Comparison of ENCODE assay signal across 1 cellular context in the genomic region with DNA sequence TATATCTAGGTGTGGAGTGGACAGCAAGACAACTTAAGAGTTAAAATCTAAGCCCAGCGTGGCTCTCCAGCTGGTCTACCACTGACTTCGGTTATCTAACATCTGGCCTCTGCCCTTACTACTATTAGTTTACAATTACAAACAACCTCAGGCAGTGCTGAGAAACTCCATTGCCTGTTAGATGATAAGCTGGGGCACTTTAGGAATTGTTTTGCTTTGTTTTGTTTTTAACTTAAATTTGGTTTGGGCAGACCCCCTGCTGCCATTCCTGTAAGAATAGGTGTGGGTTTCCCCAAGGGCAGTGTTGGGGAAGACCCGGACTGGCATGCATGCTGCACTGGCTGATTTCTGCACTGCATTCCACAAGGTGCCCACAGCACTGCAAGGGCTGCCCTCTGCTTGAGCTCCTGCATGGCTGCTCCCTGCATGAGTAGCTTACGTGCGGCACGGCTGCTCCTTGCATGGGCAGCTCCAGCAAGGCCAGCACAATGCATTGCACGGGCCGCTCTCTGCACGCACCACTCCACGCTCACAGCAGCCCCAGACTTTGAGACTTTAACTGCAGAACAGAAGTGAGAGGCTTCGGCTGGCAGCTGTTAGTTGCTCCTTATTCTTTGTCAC.
TF ChIP-seq lines count a peak whose summit lies in the region.

No MANE protein-coding gene starts in this region.

TF ChIP-seq in HepG2, 621 proteins besides CTCF, POLR2A, EP300 and RAD21 (continued from another document):
- TF ChIP-seq, protein P1, sequence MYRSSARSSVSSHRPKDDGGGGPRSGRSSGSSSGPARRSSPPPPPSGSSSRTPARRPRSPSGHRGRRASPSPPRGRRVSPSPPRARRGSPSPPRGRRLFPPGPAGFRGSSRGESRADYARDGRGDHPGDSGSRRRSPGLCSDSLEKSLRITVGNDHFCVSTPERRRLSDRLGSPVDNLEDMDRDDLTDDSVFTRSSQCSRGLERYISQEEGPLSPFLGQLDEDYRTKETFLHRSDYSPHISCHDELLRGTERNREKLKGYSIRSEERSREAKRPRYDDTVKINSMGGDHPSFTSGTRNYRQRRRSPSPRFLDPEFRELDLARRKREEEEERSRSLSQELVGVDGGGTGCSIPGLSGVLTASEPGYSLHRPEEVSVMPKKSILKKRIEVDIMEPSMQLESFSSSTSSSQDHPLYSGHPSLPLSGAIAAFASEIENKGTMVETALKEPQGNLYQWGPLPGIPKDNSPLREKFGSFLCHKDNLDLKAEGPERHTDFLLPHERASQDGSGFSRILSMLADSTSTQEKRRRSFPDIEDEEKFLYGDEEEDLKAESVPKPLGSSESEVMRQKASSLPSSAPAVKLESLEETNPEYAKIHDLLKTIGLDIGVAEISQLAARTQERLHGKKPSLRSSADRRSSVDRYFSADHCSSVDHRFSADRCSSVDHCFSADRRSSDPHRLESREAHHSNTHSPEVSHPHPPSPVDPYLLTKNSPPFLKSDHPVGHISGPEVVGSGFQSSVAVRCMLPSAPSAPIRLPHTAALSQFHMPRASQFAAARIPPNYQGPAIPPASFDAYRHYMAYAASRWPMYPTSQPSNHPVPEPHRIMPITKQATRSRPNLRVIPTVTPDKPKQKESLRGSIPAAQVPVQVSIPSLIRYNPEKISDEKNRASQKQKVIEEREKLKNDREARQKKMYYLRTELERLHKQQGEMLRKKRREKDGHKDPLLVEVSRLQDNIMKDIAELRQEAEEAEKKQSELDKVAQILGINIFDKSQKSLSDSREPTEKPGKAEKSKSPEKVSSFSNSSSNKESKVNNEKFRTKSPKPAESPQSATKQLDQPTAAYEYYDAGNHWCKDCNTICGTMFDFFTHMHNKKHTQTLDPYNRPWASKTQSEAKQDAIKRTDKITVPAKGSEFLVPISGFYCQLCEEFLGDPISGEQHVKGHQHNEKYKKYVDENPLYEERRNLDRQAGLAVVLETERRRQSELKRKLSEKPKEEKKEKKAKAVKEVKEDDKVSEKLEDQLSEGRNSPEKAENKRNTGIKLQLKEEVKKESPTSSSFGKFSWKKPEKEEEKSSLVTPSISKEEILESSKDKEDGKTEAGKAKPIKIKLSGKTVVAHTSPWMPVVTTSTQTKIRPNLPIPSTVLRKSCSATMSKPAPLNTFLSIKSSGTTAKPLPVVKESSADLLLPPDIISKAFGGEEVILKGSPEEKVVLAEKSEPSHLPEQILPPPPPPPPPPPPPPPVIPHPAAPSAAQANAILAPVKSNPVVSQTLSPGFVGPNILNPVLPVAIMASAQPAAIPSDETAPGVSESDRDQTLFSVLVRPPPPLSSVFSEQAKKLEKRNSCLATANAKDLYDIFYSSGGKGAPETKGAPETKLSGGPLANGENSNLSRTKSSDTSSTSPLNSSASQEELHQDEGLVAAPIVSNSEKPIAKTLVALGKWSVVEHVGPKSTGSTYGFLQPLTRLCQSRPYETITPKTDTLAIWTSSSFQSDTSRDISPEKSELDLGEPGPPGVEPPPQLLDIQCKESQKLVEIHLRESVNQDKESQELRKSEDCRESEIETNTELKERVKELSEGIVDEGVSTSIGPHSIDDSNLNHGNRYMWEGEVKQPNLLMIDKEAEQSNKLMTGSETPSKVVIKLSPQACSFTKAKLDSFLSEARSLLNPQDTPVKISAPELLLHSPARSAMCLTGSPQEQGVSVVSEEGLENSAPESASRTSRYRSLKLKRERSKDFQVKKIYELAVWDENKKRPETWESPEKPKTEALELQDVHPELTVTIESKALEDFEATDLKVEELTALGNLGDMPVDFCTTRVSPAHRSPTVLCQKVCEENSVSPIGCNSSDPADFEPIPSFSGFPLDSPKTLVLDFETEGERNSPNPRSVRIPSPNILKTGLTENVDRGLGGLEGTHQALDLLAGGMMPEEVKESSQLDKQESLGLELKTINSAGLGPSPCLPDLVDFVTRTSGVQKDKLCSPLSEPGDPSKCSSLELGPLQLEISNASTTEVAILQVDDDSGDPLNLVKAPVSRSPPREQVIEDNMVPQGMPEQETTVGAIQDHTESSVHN (CRISPR knock-in tag; IDR thresholded peaks at IDR 0.05) = no peak
- TF ChIP-seq ZNF331 (CRISPR knock-in tag; IDR thresholded peaks at IDR 0.05) (peak; percentile 38; the same call in 1 of the 2 replicates), SAP130 (CRISPR knock-in tag; IDR thresholded peaks at IDR 0.05; ENCODE audit: low read depth) (peak; percentile 28; the same call in 1 of the 2 replicates), NR2F1 (CRISPR knock-in tag; IDR thresholded peaks at IDR 0.05) (peak; percentile 8 to 28; a peak in 1 of 4 replicates), ZNF768 (CRISPR knock-in tag; IDR thresholded peaks at IDR 0.05) (peak; percentile 32; the same call in 1 of the 2 replicates), CBX1 (IDR thresholded peaks at IDR 0.05; ENCODE audit: low read depth) (no peak), SOX13 (IDR thresholded peaks at IDR 0.05) (no peak), SOX13 (CRISPR knock-in tag; conservative IDR thresholded peaks at IDR 0.05 in 1 of 2, IDR thresholded peaks at IDR 0.05 in 1 of 2) (no peak)
